ENCODE assay signal across 8 cellular contexts in genomic region chr2:196640031-196640548, GRCh38. TPM values are rescaled to one million over a fixed set of nuclear protein-coding genes. Genes with fewer than 3 reads are reported as not detected.
DNase-seq lines count a peak whose midpoint lies in the region; ATAC-seq and TF ChIP-seq lines count a peak whose summit lies in the region.

No MANE protein-coding gene starts in this region.

- H3K4me1 Mint-ChIP-seq in CD14-positive monocyte = peaks cover 16% of the 10 kb centered on the region
- peaks cover 26% of the 10 kb centered on the region for H3K4me1 Mint-ChIP-seq in brain
- peaks cover 10 to 21% (median 17%) of the 10 kb centered on the region in 3 donors for H3K4me1 Mint-ChIP-seq in naive B cell

- H3K4me3 Mint-ChIP-seq in CD14-positive monocyte = peak overlapping the region; percentile 87 to 92
- peak overlapping the region; percentile 85 to 97 (median 92) for H3K4me3 Mint-ChIP-seq in brain
- peak overlapping the region; percentile 89 to 94 (median 92) for H3K4me3 Mint-ChIP-seq in naive B cell

- DNase-seq in CD14-positive monocyte (ENCODE audit: low spot score) = no peak
- no peak for DNase-seq in naive B cell
- DNase-seq in activated gamma-delta T cell (lab: John Stamatoyannopoulos, UW) = no peak
- no peak for DNase-seq in NK-92 treated with Interleukin-12 subunit alpha and Interleukin-12 subunit beta, amount 100 ng/mL, for 24 hours (lab: John Stamatoyannopoulos, UW)
- no peak for DNase-seq in C1 segment of cervical spinal cord (lab: John Stamatoyannopoulos, UW)
- DNase-seq in 8988T = no peak

- H3K9me3 Mint-ChIP-seq in CD14-positive monocyte (peaks cover 0 to 2% (median 0%) of the 10 kb centered on the region in 7 donors), brain (peaks cover 0 to 5% (median 0%) of the 10 kb centered on the region in 5 experiments), naive B cell (no peaks in the 10 kb centered on the region)

- H3K27me3 Mint-ChIP-seq in CD14-positive monocyte (ENCODE audit: low read depth in 3 of 3) = peaks cover 1 to 5% (median 3%) of the 10 kb centered on the region in 3 donors
- no peaks in the 10 kb centered on the region for H3K27me3 Mint-ChIP-seq in brain
- H3K27me3 Mint-ChIP-seq in naive B cell = peaks cover 0 to 8% (median 3%) of the 10 kb centered on the region in 3 donors

- H3K27ac Mint-ChIP-seq in CD14-positive monocyte (peak overlapping the region in 2 of 7 donors; percentile 39 to 86), brain (peak overlapping the region in 4 of 5 experiments; percentile 1 to 93 (median 40)), naive B cell (peak overlapping the region in 2 of 6 donors; percentile 4 to 53)

- ATAC-seq in HG03064 (IDR thresholded peaks at IDR 0.05; ENCODE audit: low read depth, unreplicated experiment) (peak; percentile 1), naive B cell (ENCODE audit: low read depth in 2 of 2) (no peak)

- TF ChIP-seq CTCF in CD14-positive monocyte (IDR thresholded peaks at IDR 0.05) = no peak
- no peak for TF ChIP-seq CTCF in brain (conservative IDR thresholded peaks at IDR 0.05)

- H3K36me3 Mint-ChIP-seq in CD14-positive monocyte (no peaks in the 10 kb centered on the region), brain (no peaks in the 10 kb centered on the region), naive B cell (no peaks in the 10 kb centered on the region)

- intact Hi-C loops in CD14-positive monocyte (cut with micrococcal nuclease) = no loop called here

RNA-seq across cellular contexts. Expression of gene CCDC150, which starts 0.6 kb away (rescaled TPM):
- not detected for polyA plus RNA-seq in CD14-positive monocyte
- 1.2 TPM for polyA plus RNA-seq in brain (ENCODE audit: insufficient read depth, low read depth, low replicate concordance)
- polyA plus RNA-seq in naive B cell (ENCODE audit: low read depth in 6 of 6) = under 1 TPM in 3 of 6 donors, not detected in 3; 0.37 to 0.60 (median 0.44) TPM

RNA-seq across cellular contexts. Expression of gene HECW2, which starts 46.7 kb away (rescaled TPM):
- polyA plus RNA-seq in CD14-positive monocyte = under 1 TPM; 0.39 to 0.89 TPM
- 4.1 TPM for polyA plus RNA-seq in brain (ENCODE audit: insufficient read depth, low read depth, low replicate concordance)
- polyA plus RNA-seq in naive B cell (ENCODE audit: low read depth in 6 of 6) = under 1 TPM in 5 of 6 donors, not detected in 1; 0.35 to 0.47 (median 0.40) TPM
